Comparison of ENCODE assay signal across 25 cellular contexts in the genomic region with DNA sequence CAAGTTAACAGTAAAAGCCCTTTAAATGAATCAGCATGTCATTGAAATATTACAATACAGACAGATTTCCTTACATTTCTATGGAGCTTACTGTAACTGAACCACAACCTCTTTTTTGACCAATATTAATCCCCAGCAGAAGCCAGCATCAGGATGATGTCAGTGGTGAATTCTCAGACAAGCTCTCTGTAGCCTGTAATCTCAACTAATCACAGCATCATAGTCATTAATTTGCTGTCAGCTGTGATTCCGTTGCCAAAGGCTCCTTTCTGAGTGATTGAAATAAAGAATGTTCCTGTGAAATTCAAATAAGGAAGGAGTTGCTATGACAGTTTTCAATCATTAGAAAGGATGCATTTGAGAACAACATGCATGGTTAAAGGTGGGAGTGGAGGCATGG.
"Had no signal": no experiment of that assay in that cellular context is flagged by ENCODE, and none has a peak within 500 bp of the region (broad histone marks: within the 10 kb centered on the region; RNA-seq: fewer than 3 reads in every experiment).

No MANE protein-coding gene starts in this region.

- H3K36me3 ChIP-seq: right atrium auricular region, spleen had no signal

- H3K4me3 ChIP-seq: psoas muscle, right atrium auricular region, spleen, tibial nerve had no signal

- H3K27ac ChIP-seq: parathyroid adenoma, psoas muscle, right atrium auricular region, spleen, tibial nerve, VCaP had no signal

- ATAC-seq: activated CD4-positive, CD25-positive, alpha-beta regulatory T cell treated with anti-CD3 and anti-CD28 coated beads, Interleukin-2, amount 50 U/mL, for 24 hours; esophagus mucosa; naive thymus-derived CD4-positive, alpha-beta T cell; psoas muscle had no signal

- H3K4me1 ChIP-seq: parathyroid adenoma, psoas muscle, right atrium auricular region, tibial nerve had no signal

- H3K27me3 ChIP-seq: right atrium auricular region, spleen, tibial nerve had no signal

- H3K9me3 ChIP-seq: psoas muscle, right atrium auricular region, spleen, tibial nerve had no signal

- DNase-seq: activated CD4-positive, alpha-beta memory T cell treated with anti-CD3 and anti-CD28 coated beads for 36 hours; activated CD4-positive, alpha-beta T cell treated with anti-CD3 and anti-CD28 coated beads for 48 hours; activated CD8-positive, alpha-beta memory T cell treated with anti-CD3 and anti-CD28 coated beads, Interleukin-2, amount 50 U/mL, for 4 hours; activated gamma-delta T cell; activated naive CD4-positive, alpha-beta T cell treated with anti-CD3 and anti-CD28 coated beads, Interleukin-2, amount 10 ng/mL, durations not matched to agents 7 days and 5 days; activated naive CD8-positive, alpha-beta T cell treated with anti-CD3 and anti-CD28 coated beads, Interleukin-2, amount 10 ng/mL, durations not matched to agents 7 days and 5 days; activated T-cell treated with anti-CD3 and anti-CD28 coated beads, Interleukin-2, amount 50 U/mL, for 1 hour; amniotic stem cell; endodermal cell; foreskin fibroblast; head of caudate nucleus; hippocampal formation; left colon; naive thymus-derived CD4-positive, alpha-beta T cell; occipital lobe; psoas muscle; spleen; stimulated activated CD4-positive, alpha-beta T cell treated with anti-CD3 and anti-CD28 coated beads, Interleukin-2, amount 100 ng/mL, for 48 hours; stimulated activated naive CD4-positive, alpha-beta T cell treated with Interleukin-2 at 50 U/mL for 16 hours had no signal
